16 cellular contexts compared by ENCODE assay signal in genomic region chr20:43934833-43935232, GRCh38. TPM values are rescaled to one million over a fixed set of nuclear protein-coding genes. Genes with fewer than 3 reads are reported as not detected.
DNase-seq lines count a peak whose midpoint lies in the region; ATAC-seq and TF ChIP-seq lines count a peak whose summit lies in the region.
"Had no signal": no experiment of that assay in that cellular context is flagged by ENCODE, and none has a peak within 500 bp of the region (broad histone marks: within the 10 kb centered on the region; RNA-seq: fewer than 3 reads in every experiment).

No MANE protein-coding gene starts in this region.

- H3K4me1 ChIP-seq in Panc1 (ENCODE audit: control insufficient read depth, insufficient read depth, low read length) = peaks cover 51% of the 10 kb centered on the region
- no peaks in the 10 kb centered on the region for H3K4me1 ChIP-seq in neuronal stem cell (ENCODE audit: control insufficient read depth in 2 of 2, insufficient read depth in 1 of 2, low read depth in 1 of 2, low read length in 2 of 2)
- H3K4me1 ChIP-seq: Caco-2 had no signal

- intact Hi-C loops in Panc1 (cut with micrococcal nuclease; ENCODE audit: unreplicated experiment) = no loop called here

- peak overlapping the region; percentile 10; the same call in 1 of the 2 replicates for H3K27ac ChIP-seq in Panc1 (ENCODE audit: low read length)
- H3K27ac ChIP-seq in neuronal stem cell (replicated peaks; ENCODE audit: low read length) = no peak overlapping the region
- H3K27ac ChIP-seq: BLaER1, C4-2B had no signal

- no peak overlapping the region for H2AFZ ChIP-seq in neuronal stem cell (ENCODE audit: low read length)

- H3K9me3 Mint-ChIP-seq in stimulated activated effector memory CD8-positive, alpha-beta T cell treated with anti-CD3 and anti-CD28 coated beads, Interleukin-12 subunit alpha, Interleukin-12 subunit beta, amount 100 ng/mL, for 72 hours = no peaks in the 10 kb centered on the region
- H3K9me3 Mint-ChIP-seq: CD8-positive, alpha-beta T cell had no signal

- H2AK5ac ChIP-seq in neuronal stem cell (ENCODE audit: low read depth, low read length) = no peak overlapping the region

- in situ Hi-C loops in Panc1 (cut with HindIII; ENCODE audit: low pct_unique_long_range_greater_than_20kb, low sequenced_read_pairs) = no loop called here

- no peak overlapping the region for H4K8ac ChIP-seq in neuronal stem cell (ENCODE audit: low read depth, low read length)

- H3K36me3 Mint-ChIP-seq in stimulated activated effector memory CD8-positive, alpha-beta T cell treated with anti-CD3 and anti-CD28 coated beads, Interleukin-12 subunit alpha, Interleukin-12 subunit beta, amount 100 ng/mL, for 72 hours = peaks cover 10% of the 10 kb centered on the region
- H3K36me3 Mint-ChIP-seq: CD4-positive, CD25-positive, alpha-beta regulatory T cell; CD8-positive, alpha-beta T cell had no signal

- no peak overlapping the region for H2BK15ac ChIP-seq in neuronal stem cell (ENCODE audit: low read length)

- H3K27ac Mint-ChIP-seq in stimulated activated effector memory CD8-positive, alpha-beta T cell treated with anti-CD3 and anti-CD28 coated beads, Interleukin-12 subunit alpha, Interleukin-12 subunit beta, amount 100 ng/mL, for 72 hours = peak overlapping the region; percentile 34
- H3K27ac Mint-ChIP-seq: B cell; CD4-positive, CD25-positive, alpha-beta regulatory T cell; CD8-positive, alpha-beta T cell had no signal

- H3K9me3 ChIP-seq in Panc1 (ENCODE audit: control insufficient read depth, insufficient read depth, low read depth, low read length) (no peaks in the 10 kb centered on the region), neuronal stem cell (replicated peaks in 1 of 2; ENCODE audit: control insufficient read depth in 2 of 2, insufficient read depth in 1 of 2, low read depth in 1 of 2, low read length in 2 of 2) (no peaks in the 10 kb centered on the region)
- H3K9me3 ChIP-seq: BLaER1, Caco-2 had no signal

- no peaks in the 10 kb centered on the region for H3K27me3 ChIP-seq in Panc1 (ENCODE audit: control insufficient read depth, insufficient read depth, low read length)
- H3K27me3 ChIP-seq in neuronal stem cell (ENCODE audit: control insufficient read depth in 3 of 3, insufficient read depth in 3 of 3, low read depth in 1 of 3, low read length in 3 of 3) = peaks cover 0 to 6% (median 0%) of the 10 kb centered on the region in 3 experiments
- H3K27me3 ChIP-seq: BLaER1 had no signal

- no peak overlapping the region for H3K23ac ChIP-seq in neuronal stem cell (ENCODE audit: low read depth, low read length, poor library complexity)

- CTCF ChIA-PET in Panc1 (lab: Charles Lee) = no interaction called here

- no peak overlapping the region for H2BK120ac ChIP-seq in neuronal stem cell (ENCODE audit: low read depth, low read length)

- BruUV-seq in Panc1 (replicated peaks; lab: Mats Ljungman, UMichigan) = no TSS peak

- H2BK5ac ChIP-seq in neuronal stem cell (ENCODE audit: low read length) = no peak overlapping the region

- H3K4me3 ChIP-seq in Panc1 (ENCODE audit: low read depth in 2 of 2, low read length in 2 of 2) (no peak overlapping the region), neuronal stem cell (ENCODE audit: low read length in 2 of 2) (no peak overlapping the region)
- H3K4me3 ChIP-seq: BLaER1 had no signal

- POLR2A ChIA-PET in Panc1 (lab: Charles Lee) = interaction anchor here (0.5 kb wide), 1 partner anchor 409 kb away, joined by 8 read pairs; no protein-coding TSS in a partner anchor

- peaks cover 22% of the 10 kb centered on the region for H3K4me1 Mint-ChIP-seq in stimulated activated effector memory CD8-positive, alpha-beta T cell treated with anti-CD3 and anti-CD28 coated beads, Interleukin-12 subunit alpha, Interleukin-12 subunit beta, amount 100 ng/mL, for 72 hours

- no peak overlapping the region for H3K4me2 ChIP-seq in neuronal stem cell (ENCODE audit: insufficient read depth, low read length, poor library complexity, severe bottlenecking)
- H3K4me2 ChIP-seq: BLaER1 had no signal

- ATAC-seq in Panc1 = no peak
- no peak for ATAC-seq in stimulated activated effector memory CD8-positive, alpha-beta T cell treated with anti-CD3 and anti-CD28 coated beads, Interleukin-12 subunit alpha, Interleukin-12 subunit beta, amount 100 ng/mL, for 72 hours
- no peak for ATAC-seq in HG03439 (IDR thresholded peaks at IDR 0.05; ENCODE audit: unreplicated experiment)
- no peak for ATAC-seq in GM21619 (IDR thresholded peaks at IDR 0.05; ENCODE audit: unreplicated experiment)
- no peak for ATAC-seq in GM19397 (IDR thresholded peaks at IDR 0.05; ENCODE audit: unreplicated experiment)
- ATAC-seq: CD8-positive, alpha-beta T cell; HCT116 had no signal

- H3K79me1 ChIP-seq in neuronal stem cell (ENCODE audit: low read depth, low read length) = peaks cover 2% of the 10 kb centered on the region

- H3K4ac ChIP-seq in neuronal stem cell (ENCODE audit: low read length) = no peak overlapping the region

- H2BK12ac ChIP-seq in neuronal stem cell (ENCODE audit: low read length) = no peak overlapping the region

- no peak overlapping the region for H3K18ac ChIP-seq in neuronal stem cell (ENCODE audit: low read length)

- H3K9ac ChIP-seq in neuronal stem cell (ENCODE audit: low read depth, low read length, poor library complexity) = no peak overlapping the region
- H3K9ac ChIP-seq: BLaER1 had no signal

- H3K14ac ChIP-seq in neuronal stem cell (ENCODE audit: low read length) = peak overlapping the region; percentile 9

- no peak overlapping the region for H4K91ac ChIP-seq in neuronal stem cell (ENCODE audit: low read depth, low read length, poor library complexity)

- TF ChIP-seq CTCF in Panc1 (IDR thresholded peaks at IDR 0.05) = no peak

- H3K4me3 Mint-ChIP-seq in stimulated activated effector memory CD8-positive, alpha-beta T cell treated with anti-CD3 and anti-CD28 coated beads, Interleukin-12 subunit alpha, Interleukin-12 subunit beta, amount 100 ng/mL, for 72 hours = no peak overlapping the region
- H3K4me3 Mint-ChIP-seq: B cell; CD4-positive, CD25-positive, alpha-beta regulatory T cell; CD8-positive, alpha-beta T cell had no signal

- no peaks in the 10 kb centered on the region for H3K36me3 ChIP-seq in Panc1 (ENCODE audit: control insufficient read depth, insufficient read depth, low read length)
- no peaks in the 10 kb centered on the region for H3K36me3 ChIP-seq in neuronal stem cell (replicated peaks in 1 of 2; ENCODE audit: control insufficient read depth in 2 of 2, insufficient read depth in 2 of 2, low read length in 2 of 2)
- H3K36me3 ChIP-seq: BLaER1 had no signal

- WGBS in neuronal stem cell (ENCODE audit: extremely low coverage in 2 of 2, insufficient read length in 2 of 2, insufficient replicate concordance in 1 of 2), 2 donors = no CpG with 5 or more reads among the region's 3 CpGs

- no peak for DNase-seq in Panc1 (ENCODE audit: low read depth, low spot score)
- DNase-seq in neuronal stem cell (ENCODE audit: low spot score) = no peak
- no peak for DNase-seq in stimulated activated effector memory CD8-positive, alpha-beta T cell treated with anti-CD3 and anti-CD28 coated beads, Interleukin-12 subunit alpha, Interleukin-12 subunit beta, amount 100 ng/mL, for 72 hours (ENCODE audit: low spot score in 2 of 2)
- DNase-seq: Caco-2; CD4-positive, CD25-positive, alpha-beta regulatory T cell; CD8-positive, alpha-beta T cell; DMS153; DND-41; GOT3 had no signal

RNA-seq across cellular contexts. Expression of gene TOX2, which starts 20.2 kb away (rescaled TPM):
- 85.4 TPM for total RNA-seq in Panc1 (2021; ENCODE audit: unreplicated experiment)
- 137 TPM for polyA plus RNA-seq in Panc1 (2012; ENCODE audit: insufficient read length)
- polyA plus RNA-seq in neuronal stem cell (2013, experiment 1 of 2) = 16.8 TPM
- 15.7 TPM for polyA plus RNA-seq in neuronal stem cell (2013, experiment 2 of 2)
- total RNA-seq: Caco-2 had no signal
